Comparison of ENCODE assay signal across 10 cellular contexts in genomic region chr9:19517202-19517942, GRCh38.
DNase-seq lines count a peak whose midpoint lies in the region; ATAC-seq and TF ChIP-seq lines count a peak whose summit lies in the region.
"Had no signal": no experiment of that assay in that cellular context is flagged by ENCODE, and none has a peak within 500 bp of the region (broad histone marks: within the 10 kb centered on the region; RNA-seq: fewer than 3 reads in every experiment).

No MANE protein-coding gene starts in this region.

- ATAC-seq in HG03342 (IDR thresholded peaks at IDR 0.05; ENCODE audit: unreplicated experiment) = peak; percentile 52

- peaks cover 17% of the 10 kb centered on the region for H3K4me1 Mint-ChIP-seq in activated CD4-positive, alpha-beta T cell treated with anti-CD3 and anti-CD28 coated beads, Interleukin-2, amount 10 ng/mL, durations not matched to agents 7 days and 5 days
- no peaks in the 10 kb centered on the region for H3K4me1 Mint-ChIP-seq in neural progenitor cell

- H3K27ac Mint-ChIP-seq in activated CD4-positive, alpha-beta T cell treated with anti-CD3 and anti-CD28 coated beads, Interleukin-2, amount 10 ng/mL, durations not matched to agents 7 days and 5 days = no peak overlapping the region
- no peak overlapping the region for H3K27ac Mint-ChIP-seq in neural progenitor cell

- peak; percentile 40 for DNase-seq in activated CD4-positive, alpha-beta T cell treated with anti-CD3 and anti-CD28 coated beads for 48 hours
- DNase-seq in activated CD4-positive, alpha-beta T cell treated with anti-CD3 and anti-CD28 coated beads, Interleukin-2, amount 10 ng/mL, durations not matched to agents 7 days and 5 days = no peak
- peak; percentile 56 for DNase-seq in WERI-Rb-1
- peak; percentile 51 for DNase-seq in neural progenitor cell (ENCODE audit: low spot score)
- no peak for DNase-seq in amygdala (lab: John Stamatoyannopoulos, UW)
- no peak for DNase-seq in NCI-H2029 (lab: John Stamatoyannopoulos, UW)
- DNase-seq in kidney glomerular epithelial cell (lab: John Stamatoyannopoulos, UW) = no peak
- DNase-seq: tibial artery had no signal

- H4K20me1 ChIP-seq in neural progenitor cell (ENCODE audit: low read depth) = no peaks in the 10 kb centered on the region

- CTCF ChIA-PET in activated CD4-positive, alpha-beta T cell treated with anti-CD3 and anti-CD28 coated beads, Interleukin-2, amount 10 ng/mL, durations not matched to agents 7 days and 5 days (lab: Charles Lee) = interaction anchor here (0.7 to 1.6 kb wide), 4 partner anchors 53 to 1433 kb away, joined by 3 to 5 read pairs (median 3); no protein-coding TSS in a partner anchor

- peaks cover 2% of the 10 kb centered on the region for H3K27me3 Mint-ChIP-seq in activated CD4-positive, alpha-beta T cell treated with anti-CD3 and anti-CD28 coated beads, Interleukin-2, amount 10 ng/mL, durations not matched to agents 7 days and 5 days
- peaks cover 2% of the 10 kb centered on the region for H3K27me3 Mint-ChIP-seq in neural progenitor cell (ENCODE audit: insufficient read depth, low read depth)

- H3K27me3 ChIP-seq in WERI-Rb-1 (ENCODE audit: insufficient read depth, low read depth, severe bottlenecking) (no peaks in the 10 kb centered on the region), neural progenitor cell (no peaks in the 10 kb centered on the region)
- H3K27me3 ChIP-seq: tibial artery had no signal

- H3K4me3 Mint-ChIP-seq in activated CD4-positive, alpha-beta T cell treated with anti-CD3 and anti-CD28 coated beads, Interleukin-2, amount 10 ng/mL, durations not matched to agents 7 days and 5 days = no peak overlapping the region
- H3K4me3 Mint-ChIP-seq in neural progenitor cell = no peak overlapping the region
- H3K4me3 Mint-ChIP-seq: CD4-positive, CD25-positive, alpha-beta regulatory T cell had no signal

- H3K9me3 ChIP-seq in WERI-Rb-1 (ENCODE audit: severe bottlenecking) (no peaks in the 10 kb centered on the region), neural progenitor cell (ENCODE audit: low read depth) (no peaks in the 10 kb centered on the region)
- H3K9me3 ChIP-seq: tibial artery had no signal

- no peak overlapping the region for H2AFZ ChIP-seq in neural progenitor cell (replicated peaks)

- TF ChIP-seq CTCF in WERI-Rb-1 (IDR thresholded peaks at IDR 0.05; ENCODE audit: low read depth, low read length) = peak; percentile 66
- TF ChIP-seq CTCF in neural progenitor cell (IDR thresholded peaks at IDR 0.05) = peak; percentile 65

- no peaks in the 10 kb centered on the region for H3K79me2 ChIP-seq in neural progenitor cell (ENCODE audit: low read depth)

- POLR2A ChIA-PET in activated CD4-positive, alpha-beta T cell treated with anti-CD3 and anti-CD28 coated beads, Interleukin-2, amount 10 ng/mL, durations not matched to agents 7 days and 5 days (lab: Charles Lee) = no interaction called here

- no peaks in the 10 kb centered on the region for H3F3A ChIP-seq in neural progenitor cell (ENCODE audit: low read depth)

- H3K9me3 Mint-ChIP-seq in activated CD4-positive, alpha-beta T cell treated with anti-CD3 and anti-CD28 coated beads, Interleukin-2, amount 10 ng/mL, durations not matched to agents 7 days and 5 days = no peaks in the 10 kb centered on the region
- H3K9me3 Mint-ChIP-seq in neural progenitor cell = no peaks in the 10 kb centered on the region

- no peaks in the 10 kb centered on the region for H3K4me1 ChIP-seq in neural progenitor cell
- H3K4me1 ChIP-seq: tibial artery had no signal

- H3K4me2 ChIP-seq in neural progenitor cell = no peak overlapping the region

- H3K36me3 Mint-ChIP-seq in activated CD4-positive, alpha-beta T cell treated with anti-CD3 and anti-CD28 coated beads, Interleukin-2, amount 10 ng/mL, durations not matched to agents 7 days and 5 days (ENCODE audit: low read depth) = no peaks in the 10 kb centered on the region
- H3K36me3 Mint-ChIP-seq in neural progenitor cell = no peaks in the 10 kb centered on the region
- H3K36me3 Mint-ChIP-seq: CD4-positive, CD25-positive, alpha-beta regulatory T cell had no signal

- H3K4me3 ChIP-seq in WERI-Rb-1 (ENCODE audit: low read depth, low read length) (no peak overlapping the region), neural progenitor cell (no peak overlapping the region)
- H3K4me3 ChIP-seq: tibial artery had no signal

- no peak overlapping the region for H3K9ac ChIP-seq in neural progenitor cell

- H3K36me3 ChIP-seq in WERI-Rb-1 (no peaks in the 10 kb centered on the region), neural progenitor cell (no peaks in the 10 kb centered on the region)
- H3K36me3 ChIP-seq: tibial artery had no signal

- no peak overlapping the region for H3K27ac ChIP-seq in WERI-Rb-1
- no peak overlapping the region for H3K27ac ChIP-seq in neural progenitor cell
- H3K27ac ChIP-seq: tibial artery had no signal

Comparison
In these comparisons a context has a peak if more than half of its experiments do, and no peak if none do; other contexts are left out.
1. DNase-seq: peak in activated CD4-positive, alpha-beta T cell treated with anti-CD3 and anti-CD28 coated beads for 48 hours (single experiment), WERI-Rb-1 (single experiment) and neural progenitor cell (single experiment); none in activated CD4-positive, alpha-beta T cell treated with anti-CD3 and anti-CD28 coated beads, Interleukin-2, amount 10 ng/mL, durations not matched to agents 7 days and 5 days (single experiment), amygdala (0 of 56), NCI-H2029 (single experiment) and kidney glomerular epithelial cell (single experiment).